26 cellular contexts compared by ENCODE assay signal in the genomic region with DNA sequence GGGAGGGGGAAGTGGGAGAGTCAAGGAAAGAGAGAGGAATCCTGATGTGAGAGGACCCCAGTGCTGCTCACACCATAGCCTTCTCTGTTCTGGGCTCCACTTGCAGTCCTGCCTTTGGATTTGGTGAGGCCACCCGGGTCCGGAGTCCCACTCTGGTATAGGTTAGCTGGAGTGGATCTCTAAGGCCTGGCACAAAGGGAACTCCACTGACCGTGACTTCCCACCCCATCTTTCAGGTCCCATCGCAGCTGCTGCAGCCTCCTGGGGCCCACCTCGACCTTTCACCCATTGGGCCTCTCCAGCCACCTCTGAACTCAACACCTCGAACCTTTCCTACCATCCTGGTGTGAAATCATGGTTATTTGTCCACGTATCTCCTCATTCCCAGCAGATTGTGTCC.
"Had no signal": no experiment of that assay in that cellular context is flagged by ENCODE, and none has a peak within 500 bp of the region (broad histone marks: within the 10 kb centered on the region; RNA-seq: fewer than 3 reads in every experiment).

No MANE protein-coding gene starts in this region.

- H3K4me1 Mint-ChIP-seq: activated CD4-positive, alpha-beta T cell treated with anti-CD3 and anti-CD28 coated beads, Interleukin-2, amount 10 ng/mL, durations not matched to agents 24 days and 14 days; activated naive CD4-positive, alpha-beta T cell treated with anti-CD3 and anti-CD28 coated beads, Interleukin-2, amount 10 ng/mL, durations not matched to agents 7 days and 5 days; activated naive CD8-positive, alpha-beta T cell treated with anti-CD3 and anti-CD28 coated beads, Interleukin-2, amount 50 U/mL, for 24 hours had no signal

- H3K27me3 Mint-ChIP-seq: activated naive CD8-positive, alpha-beta T cell had no signal

- H3K9me3 Mint-ChIP-seq: activated CD4-positive, alpha-beta T cell treated with anti-CD3 and anti-CD28 coated beads, Interleukin-2, amount 10 ng/mL, durations not matched to agents 24 days and 14 days; activated naive CD4-positive, alpha-beta T cell treated with anti-CD3 and anti-CD28 coated beads, Interleukin-2, amount 10 ng/mL, durations not matched to agents 7 days and 5 days; activated naive CD8-positive, alpha-beta T cell treated with anti-CD3 and anti-CD28 coated beads, Interleukin-2, amount 50 U/mL, for 24 hours; T-helper 1 cell treated with Interleukin-12 subunit alpha and Interleukin-12 subunit beta and Interleukin-4 antibody, amounts not matched to agents 30 μg/mL and 1 μg/mL, for 36 hours; T-helper 2 cell treated with Interferon-gamma antibody and Interleukin-4, amounts not matched to agents 5 μg/mL and 100 μg/mL, for 36 hours had no signal

- H3K36me3 Mint-ChIP-seq: activated naive CD4-positive, alpha-beta T cell treated with anti-CD3 and anti-CD28 coated beads, Interleukin-2, amount 10 ng/mL, durations not matched to agents 7 days and 5 days; activated naive CD8-positive, alpha-beta T cell had no signal

- H3K9me3 ChIP-seq: SJSA1, SK-N-SH had no signal

- H3K4me3 ChIP-seq: cardiac muscle cell, SJSA1 had no signal

- H3K27me3 ChIP-seq: brain microvascular endothelial cell, cardiac muscle cell had no signal

- H3K27ac ChIP-seq: brain microvascular endothelial cell, cardiac muscle cell, KMS-11, SJSA1 had no signal

- H3K4me3 Mint-ChIP-seq: activated CD4-positive, alpha-beta T cell treated with anti-CD3 and anti-CD28 coated beads, Interleukin-2, amount 10 ng/mL, durations not matched to agents 24 days and 14 days; activated CD8-positive, alpha-beta T cell treated with anti-CD3 and anti-CD28 coated beads, Interleukin-2, amount 10 ng/mL, durations not matched to agents 7 days and 5 days; activated naive CD4-positive, alpha-beta T cell treated with anti-CD3 and anti-CD28 coated beads, Interleukin-2, amount 10 ng/mL, durations not matched to agents 7 days and 5 days; activated naive CD8-positive, alpha-beta T cell; activated naive CD8-positive, alpha-beta T cell treated with anti-CD3 and anti-CD28 coated beads, Interleukin-2, amount 50 U/mL, for 24 hours; T-helper 1 cell treated with Interleukin-12 subunit alpha and Interleukin-12 subunit beta and Interleukin-4 antibody, amounts not matched to agents 30 μg/mL and 1 μg/mL, for 36 hours; T-helper 2 cell treated with Interferon-gamma antibody and Interleukin-4, amounts not matched to agents 5 μg/mL and 100 μg/mL, for 36 hours had no signal

- H3K4me1 ChIP-seq: SJSA1 had no signal

- H3K27ac Mint-ChIP-seq: activated CD4-positive, alpha-beta T cell treated with anti-CD3 and anti-CD28 coated beads, Interleukin-2, amount 10 ng/mL, durations not matched to agents 24 days and 14 days; activated CD8-positive, alpha-beta T cell treated with anti-CD3 and anti-CD28 coated beads, Interleukin-2, amount 10 ng/mL, durations not matched to agents 7 days and 5 days; activated naive CD4-positive, alpha-beta T cell treated with anti-CD3 and anti-CD28 coated beads, Interleukin-2, amount 10 ng/mL, durations not matched to agents 7 days and 5 days; activated naive CD8-positive, alpha-beta T cell; activated naive CD8-positive, alpha-beta T cell treated with anti-CD3 and anti-CD28 coated beads, Interleukin-2, amount 50 U/mL, for 24 hours; T-helper 1 cell treated with Interleukin-12 subunit alpha and Interleukin-12 subunit beta and Interleukin-4 antibody, amounts not matched to agents 30 μg/mL and 1 μg/mL, for 36 hours; T-helper 2 cell treated with Interferon-gamma antibody and Interleukin-4, amounts not matched to agents 5 μg/mL and 100 μg/mL, for 36 hours had no signal

- H3K36me3 ChIP-seq: brain microvascular endothelial cell, cardiac muscle cell, SJSA1 had no signal

- ATAC-seq: activated CD8-positive, alpha-beta T cell treated with anti-CD3 and anti-CD28 coated beads, Interleukin-2, amount 10 ng/mL, durations not matched to agents 7 days and 5 days; activated naive CD8-positive, alpha-beta T cell treated with anti-CD3 and anti-CD28 coated beads, Interleukin-2, amount 50 U/mL, for 24 hours; Panc1 had no signal

- DNase-seq: activated CD4-positive, alpha-beta T cell treated with anti-CD3 and anti-CD28 coated beads, Interleukin-2, amount 10 ng/mL, durations not matched to agents 24 days and 14 days; activated CD4-positive, alpha-beta T cell treated with anti-CD3 and anti-CD28 coated beads, Interleukin-2, amount 50 U/mL, for 48 hours; activated CD8-positive, alpha-beta T cell treated with anti-CD3 and anti-CD28 coated beads, Interleukin-2, amount 10 ng/mL, durations not matched to agents 7 days and 5 days; activated effector memory CD4-positive, alpha-beta T cell treated with Interleukin-2 at 50 U/mL for 16 hours; activated naive CD4-positive, alpha-beta T cell treated with anti-CD3 and anti-CD28 coated beads, Interleukin-2, amount 10 ng/mL, durations not matched to agents 7 days and 5 days; activated naive CD8-positive, alpha-beta T cell treated with anti-CD3 and anti-CD28 coated beads, Interleukin-2, amount 50 U/mL, for 24 hours; activated T-cell treated with anti-CD3 and anti-CD28 coated beads, Interleukin-2, amount 50 U/mL, for 48 hours; anterior cingulate cortex; brain microvascular endothelial cell; MM.1S; MV-4-11; NCI-H1092; NCI-H1436 treated with DMSO at 0.1 percent for 48 hours; NCI-H1694 treated with DMSO at 0.1 percent for 48 hours; NCI-H2029; NCI-H345; NCI-H524 treated with DMSO at 0.1 percent for 48 hours; SHP77 treated with DMSO at 0.1 percent for 48 hours; SK-N-SH had no signal
